In the genomic region with DNA sequence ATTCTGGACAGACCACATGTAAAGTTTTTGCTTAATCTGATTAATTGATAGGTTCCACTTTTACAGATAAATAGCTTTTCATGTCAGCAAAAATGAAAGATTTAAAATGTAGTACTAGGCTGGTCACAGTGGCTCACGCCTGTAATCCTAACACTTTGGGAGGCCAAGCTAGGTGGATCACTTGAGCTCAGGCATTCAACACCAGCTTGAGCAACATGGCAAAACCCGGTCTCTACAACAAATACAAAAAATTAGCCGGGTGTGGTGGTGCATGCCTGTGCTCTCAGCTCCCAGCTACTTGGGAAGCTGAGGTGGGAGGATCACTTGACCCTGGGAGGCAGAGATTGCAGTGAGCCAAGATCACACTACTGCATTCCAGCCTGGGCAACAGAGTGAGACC, we compare ENCODE assay signal across 28 cellular contexts.
"Had no signal": no experiment of that assay in that cellular context is flagged by ENCODE, and none has a peak within 500 bp of the region (broad histone marks: within the 10 kb centered on the region; RNA-seq: fewer than 3 reads in every experiment).

No MANE protein-coding gene starts in this region.

- DNase-seq: activated B cell treated with CpG ODN at 0.5 μM for 24 hours; activated CD4-positive, alpha-beta T cell treated with anti-CD3 and anti-CD28 coated beads for 48 hours; activated CD4-positive, alpha-beta T cell treated with anti-CD3 and anti-CD28 coated beads, Interleukin-2, amount 50 U/mL, for 1 hour; activated CD4-positive, alpha-beta T cell treated with anti-CD3 and anti-CD28 coated beads, Interleukin-2, amount 50 U/mL, for 48 hours; activated CD8-positive, alpha-beta memory T cell treated with anti-CD3 and anti-CD28 coated beads, Interleukin-2, amount 50 U/mL, for 48 hours; activated CD8-positive, alpha-beta T cell treated with anti-CD3 and anti-CD28 coated beads for 36 hours; activated gamma-delta T cell; activated naive CD4-positive, alpha-beta T cell; activated naive CD4-positive, alpha-beta T cell treated with anti-CD3 and anti-CD28 coated beads, Interleukin-2, amount 10 ng/mL, durations not matched to agents 7 days and 5 days; activated naive CD8-positive, alpha-beta T cell treated with anti-CD3 and anti-CD28 coated beads, Interleukin-2, amount 10 ng/mL, durations not matched to agents 7 days and 5 days; activated T-cell treated with anti-CD3 and anti-CD28 coated beads for 4 hours; activated T-cell treated with anti-CD3 and anti-CD28 coated beads, Interleukin-2, amount 50 U/mL, for 24 hours; activated T-cell treated with anti-CD3 and anti-CD28 coated beads, Interleukin-2, amount 50 U/mL, for 72 hours; cortex of kidney; dermis blood vessel endothelial cell; effector CD4-positive, alpha-beta T cell; effector memory CD8-positive, alpha-beta T cell; erythroblast; foreskin keratinocyte; gastrocnemius medialis; glutamatergic neuron; heart left ventricle; T-helper 1 cell; T-helper 17 cell; T1000; WERI-Rb-1 had no signal

- ATAC-seq: activated CD4-positive, CD25-positive, alpha-beta regulatory T cell treated with anti-CD3 and anti-CD28 coated beads, Interleukin-2, amount 50 U/mL, for 24 hours; activated CD8-positive, alpha-beta T cell treated with anti-CD3 and anti-CD28 coated beads for 36 hours; activated naive CD4-positive, alpha-beta T cell treated with anti-CD3 and anti-CD28 coated beads, Interleukin-2, amount 50 U/mL, for 72 hours; activated T-cell treated with anti-CD3 and anti-CD28 coated beads, Interleukin-2, amount 50 U/mL, for 72 hours; effector memory CD8-positive, alpha-beta T cell; foreskin keratinocyte; gastrocnemius medialis; heart left ventricle; T-helper 17 cell had no signal
